ENCODE assay signal across 8 cellular contexts in genomic region chr6:42043787-42044475, GRCh38. TPM values are rescaled to one million over a fixed set of nuclear protein-coding genes. Genes with fewer than 3 reads are reported as not detected.
DNase-seq lines count a peak whose midpoint lies in the region; ATAC-seq and TF ChIP-seq lines count a peak whose summit lies in the region.

No MANE protein-coding gene starts in this region.

- no peaks in the 10 kb centered on the region for H3K9me3 ChIP-seq in hepatocyte (ENCODE audit: low read depth)

- peak overlapping the region; percentile 35 for H2AFZ ChIP-seq in hepatocyte

- peak overlapping the region; percentile 69 for H3K4me2 ChIP-seq in hepatocyte

- intact Hi-C loops in sciatic nerve (cut with DNase I) = loop anchor here (5.0 kb wide), 2 partner anchors 107 to 262 kb away; partner anchors contain the start of gene PRICKLE4

- peak; percentile 98 for TF ChIP-seq CTCF in hepatocyte (IDR thresholded peaks at IDR 0.05; ENCODE audit: poor library complexity)

- H3K27me3 ChIP-seq in hepatocyte = no peaks in the 10 kb centered on the region

- H4K20me1 ChIP-seq in hepatocyte (ENCODE audit: insufficient read depth, poor library complexity, severe bottlenecking) = no peaks in the 10 kb centered on the region

- H3K9me2 ChIP-seq in hepatocyte (replicated peaks; ENCODE audit: insufficient read depth) = no peaks in the 10 kb centered on the region

- whole genome bisulfite sequencing in hepatocyte (ENCODE audit: low lambda C conversion rate, missing lambda C conversion rate) = 32% methylated on average over 21 of the region's 21 CpGs

- H3K27ac ChIP-seq in hepatocyte = peak overlapping the region; percentile 83

- no peak overlapping the region for H3K4me3 ChIP-seq in hepatocyte

- H3K36me3 ChIP-seq in hepatocyte (replicated peaks; ENCODE audit: insufficient read depth, low read depth) = no peaks in the 10 kb centered on the region

- ATAC-seq in HG02678 (IDR thresholded peaks at IDR 0.05; ENCODE audit: unreplicated experiment) (peak; percentile 42), sciatic nerve (peak; percentile 79), GM21367 (IDR thresholded peaks at IDR 0.05; ENCODE audit: unreplicated experiment) (no peak)

- DNase-seq in EL (peak; percentile 87), NCI-H1930 (lab: John Stamatoyannopoulos, UW) (peak; percentile 53 to 80), T-helper 9 cell (peak; percentile 97), anterior cingulate cortex (lab: John Stamatoyannopoulos, UW) (peak in 57 of 58 donors; percentile 36 to 95 (median 78)), hepatocyte (ENCODE audit: low spot score) (peak; percentile 93), sciatic nerve (ENCODE audit: low spot score) (peak; percentile 96)

- H3K79me2 ChIP-seq in hepatocyte = peaks cover 29% of the 10 kb centered on the region

- peaks cover 60% of the 10 kb centered on the region for H3K4me1 ChIP-seq in hepatocyte (ENCODE audit: insufficient read depth)

RNA-seq across cellular contexts. Expression of gene TAF8, which starts 6.4 kb away (rescaled TPM):
- total RNA-seq in hepatocyte = 16.7 and 25.1 TPM in 2 replicates
- 12.6 and 14.0 TPM in 2 replicates for polyA plus RNA-seq in hepatocyte
- total RNA-seq in sciatic nerve = 28.6 TPM
